1 cellular context compared by ENCODE assay signal in the genomic region with DNA sequence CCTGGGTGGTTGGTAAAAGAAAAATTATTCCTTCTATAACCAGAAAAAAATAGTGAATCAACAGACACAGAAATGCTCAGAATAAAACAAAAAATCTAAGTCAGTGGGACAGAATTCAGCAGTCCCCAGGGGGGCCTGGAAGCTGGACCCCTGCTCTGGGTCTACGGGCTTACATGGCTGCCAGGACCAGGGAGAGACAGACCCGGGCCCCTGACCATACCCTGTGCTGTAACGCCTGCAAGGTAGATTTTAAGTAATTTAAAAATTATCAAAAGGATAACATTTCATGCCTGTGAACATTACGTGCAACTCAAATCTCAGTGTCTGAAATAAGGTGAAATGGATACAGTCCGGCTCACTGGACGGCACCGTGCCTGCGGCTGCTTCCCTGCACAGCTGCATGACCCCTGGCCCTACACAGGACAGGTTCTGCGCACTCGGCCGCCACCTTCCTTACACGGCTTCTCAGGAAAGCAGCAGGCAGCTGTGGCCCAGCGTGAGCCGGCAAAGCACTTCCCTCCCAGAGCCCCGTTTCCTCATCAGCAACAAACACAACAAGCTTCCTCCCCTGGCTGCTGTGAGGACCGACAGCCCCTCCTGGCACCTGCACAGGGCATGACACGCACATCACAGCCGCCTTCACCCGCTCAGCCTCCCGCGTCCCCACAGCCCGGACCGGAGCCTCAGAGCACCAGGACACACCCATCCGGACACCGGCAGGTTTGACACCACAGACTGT.
TF ChIP-seq lines count a peak whose summit lies in the region.

No MANE protein-coding gene starts in this region.

TF ChIP-seq in GM23338, 12 proteins besides CTCF, POLR2A, EP300 and RAD21 (continued from another document):
- TF ChIP-seq, protein P1, sequence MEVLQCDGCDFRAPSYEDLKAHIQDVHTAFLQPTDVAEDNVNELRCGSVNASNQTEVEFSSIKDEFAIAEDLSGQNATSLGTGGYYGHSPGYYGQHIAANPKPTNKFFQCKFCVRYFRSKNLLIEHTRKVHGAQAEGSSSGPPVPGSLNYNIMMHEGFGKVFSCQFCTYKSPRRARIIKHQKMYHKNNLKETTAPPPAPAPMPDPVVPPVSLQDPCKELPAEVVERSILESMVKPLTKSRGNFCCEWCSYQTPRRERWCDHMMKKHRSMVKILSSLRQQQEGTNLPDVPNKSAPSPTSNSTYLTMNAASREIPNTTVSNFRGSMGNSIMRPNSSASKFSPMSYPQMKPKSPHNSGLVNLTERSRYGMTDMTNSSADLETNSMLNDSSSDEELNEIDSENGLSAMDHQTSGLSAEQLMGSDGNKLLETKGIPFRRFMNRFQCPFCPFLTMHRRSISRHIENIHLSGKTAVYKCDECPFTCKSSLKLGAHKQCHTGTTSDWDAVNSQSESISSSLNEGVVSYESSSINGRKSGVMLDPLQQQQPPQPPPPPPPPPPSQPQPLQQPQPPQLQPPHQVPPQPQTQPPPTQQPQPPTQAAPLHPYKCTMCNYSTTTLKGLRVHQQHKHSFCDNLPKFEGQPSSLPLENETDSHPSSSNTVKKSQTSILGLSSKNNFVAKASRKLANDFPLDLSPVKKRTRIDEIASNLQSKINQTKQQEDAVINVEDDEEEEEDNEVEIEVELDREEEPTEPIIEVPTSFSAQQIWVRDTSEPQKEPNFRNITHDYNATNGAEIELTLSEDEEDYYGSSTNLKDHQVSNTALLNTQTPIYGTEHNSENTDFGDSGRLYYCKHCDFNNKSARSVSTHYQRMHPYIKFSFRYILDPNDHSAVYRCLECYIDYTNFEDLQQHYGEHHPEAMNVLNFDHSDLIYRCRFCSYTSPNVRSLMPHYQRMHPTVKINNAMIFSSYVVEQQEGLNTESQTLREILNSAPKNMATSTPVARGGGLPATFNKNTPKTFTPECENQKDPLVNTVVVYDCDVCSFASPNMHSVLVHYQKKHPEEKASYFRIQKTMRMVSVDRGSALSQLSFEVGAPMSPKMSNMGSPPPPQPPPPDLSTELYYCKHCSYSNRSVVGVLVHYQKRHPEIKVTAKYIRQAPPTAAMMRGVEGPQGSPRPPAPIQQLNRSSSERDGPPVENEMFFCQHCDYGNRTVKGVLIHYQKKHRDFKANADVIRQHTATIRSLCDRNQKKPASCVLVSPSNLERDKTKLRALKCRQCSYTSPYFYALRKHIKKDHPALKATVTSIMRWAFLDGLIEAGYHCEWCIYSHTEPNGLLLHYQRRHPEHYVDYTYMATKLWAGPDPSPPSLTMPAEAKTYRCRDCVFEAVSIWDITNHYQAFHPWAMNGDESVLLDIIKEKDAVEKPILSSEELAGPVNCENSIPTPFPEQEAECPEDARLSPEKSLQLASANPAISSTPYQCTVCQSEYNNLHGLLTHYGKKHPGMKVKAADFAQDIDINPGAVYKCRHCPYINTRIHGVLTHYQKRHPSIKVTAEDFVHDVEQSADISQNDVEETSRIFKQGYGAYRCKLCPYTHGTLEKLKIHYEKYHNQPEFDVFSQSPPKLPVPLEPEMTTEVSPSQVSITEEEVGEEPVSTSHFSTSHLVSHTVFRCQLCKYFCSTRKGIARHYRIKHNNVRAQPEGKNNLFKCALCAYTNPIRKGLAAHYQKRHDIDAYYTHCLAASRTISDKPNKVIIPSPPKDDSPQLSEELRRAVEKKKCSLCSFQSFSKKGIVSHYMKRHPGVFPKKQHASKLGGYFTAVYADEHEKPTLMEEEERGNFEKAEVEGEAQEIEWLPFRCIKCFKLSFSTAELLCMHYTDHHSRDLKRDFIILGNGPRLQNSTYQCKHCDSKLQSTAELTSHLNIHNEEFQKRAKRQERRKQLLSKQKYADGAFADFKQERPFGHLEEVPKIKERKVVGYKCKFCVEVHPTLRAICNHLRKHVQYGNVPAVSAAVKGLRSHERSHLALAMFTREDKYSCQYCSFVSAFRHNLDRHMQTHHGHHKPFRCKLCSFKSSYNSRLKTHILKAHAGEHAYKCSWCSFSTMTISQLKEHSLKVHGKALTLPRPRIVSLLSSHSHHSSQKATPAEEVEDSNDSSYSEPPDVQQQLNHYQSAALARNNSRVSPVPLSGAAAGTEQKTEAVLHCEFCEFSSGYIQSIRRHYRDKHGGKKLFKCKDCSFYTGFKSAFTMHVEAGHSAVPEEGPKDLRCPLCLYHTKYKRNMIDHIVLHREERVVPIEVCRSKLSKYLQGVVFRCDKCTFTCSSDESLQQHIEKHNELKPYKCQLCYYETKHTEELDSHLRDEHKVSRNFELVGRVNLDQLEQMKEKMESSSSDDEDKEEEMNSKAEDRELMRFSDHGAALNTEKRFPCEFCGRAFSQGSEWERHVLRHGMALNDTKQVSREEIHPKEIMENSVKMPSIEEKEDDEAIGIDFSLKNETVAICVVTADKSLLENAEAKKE (CRISPR knock-in tag; IDR thresholded peaks at IDR 0.05) = no peak
